8 cellular contexts compared by ENCODE assay signal in genomic region chr1:209769956-209770355, GRCh38. TPM values are rescaled to one million over a fixed set of nuclear protein-coding genes. Genes with fewer than 3 reads are reported as not detected.
DNase-seq lines count a peak whose midpoint lies in the region; ATAC-seq, FAIRE-seq and TF ChIP-seq lines count a peak whose summit lies in the region.

No MANE protein-coding gene starts in this region.

- TF ChIP-seq CTCF in esophagus squamous epithelium (IDR thresholded peaks at IDR 0.05): no peak

- H3K27ac Mint-ChIP-seq in activated T-helper 1 cell treated with anti-CD3 and anti-CD28 coated beads, Interleukin-12 subunit alpha, Interleukin-12 subunit beta, Interleukin-2, Interleukin-4 antibody, amounts not matched to agents 30 ng/mL and 10 ng/mL and 1 ng/mL, durations not matched to agents 14 hours and 24 hours and 36 hours: no peak overlapping the region

- H3K4me3 Mint-ChIP-seq in activated T-helper 1 cell treated with anti-CD3 and anti-CD28 coated beads, Interleukin-12 subunit alpha, Interleukin-12 subunit beta, Interleukin-2, Interleukin-4 antibody, amounts not matched to agents 30 ng/mL and 10 ng/mL and 1 ng/mL, durations not matched to agents 14 hours and 24 hours and 36 hours: no peak overlapping the region

- H3K4me3 ChIP-seq in GM08714 (ENCODE audit: low read length) (peak overlapping the region; percentile 67), esophagus squamous epithelium (peak overlapping the region in 3 of 4 donors; percentile 23 to 40 (median 28)), small intestine (ENCODE audit: low read depth in 1 of 2, low read length in 2 of 2) (peak overlapping the region; percentile 4 to 46)

- no peak for ATAC-seq in HG02763 (IDR thresholded peaks at IDR 0.05; ENCODE audit: unreplicated experiment)

- DNase-seq in RKO (ENCODE audit: low spot score): peak; percentile 23
- DNase-seq in esophagus squamous epithelium (lab: John Stamatoyannopoulos, UW): no peak
- DNase-seq in small intestine: no peak
- no peak for DNase-seq in foreskin melanocyte
- DNase-seq in activated CD4-positive, alpha-beta T cell treated with anti-CD3 and anti-CD28 coated beads, Interleukin-2, amount 50 U/mL, for 1 hour: no peak
- no peak for DNase-seq in activated T-helper 1 cell treated with anti-CD3 and anti-CD28 coated beads, Interleukin-12 subunit alpha, Interleukin-12 subunit beta, Interleukin-2, Interleukin-4 antibody, amounts not matched to agents 30 ng/mL and 10 ng/mL and 1 ng/mL, durations not matched to agents 14 hours and 24 hours and 36 hours (ENCODE audit: low spot score)

- H3K4me1 ChIP-seq in esophagus squamous epithelium: peaks cover 11 to 43% (median 13%) of the 10 kb centered on the region in 3 donors
- H3K4me1 ChIP-seq in small intestine (ENCODE audit: control insufficient read depth in 2 of 2, insufficient read depth in 1 of 2, low read depth in 1 of 2, low read length in 1 of 2): peaks cover 0 to 3% of the 10 kb centered on the region in 2 donors

- intact Hi-C loops in esophagus squamous epithelium (cut with DNase I): no loop called here
- intact Hi-C loops in activated T-helper 1 cell treated with anti-CD3 and anti-CD28 coated beads, Interleukin-12 subunit alpha, Interleukin-12 subunit beta, Interleukin-2, Interleukin-4 antibody, amounts not matched to agents 30 ng/mL and 10 ng/mL and 1 ng/mL, durations not matched to agents 14 hours and 24 hours and 36 hours (cut with micrococcal nuclease): loop anchor here (2.0 to 10.0 kb wide), 3 partner anchors 193 to 1495 kb away; no protein-coding TSS in a partner anchor

- no peaks in the 10 kb centered on the region for H3K9me3 Mint-ChIP-seq in activated T-helper 1 cell treated with anti-CD3 and anti-CD28 coated beads, Interleukin-12 subunit alpha, Interleukin-12 subunit beta, Interleukin-2, Interleukin-4 antibody, amounts not matched to agents 30 ng/mL and 10 ng/mL and 1 ng/mL, durations not matched to agents 14 hours and 24 hours and 36 hours

- TF ChIP-seq POLR2A in esophagus squamous epithelium (IDR thresholded peaks at IDR 0.05): no peak

- WGBS in esophagus squamous epithelium, 2 donors: 64 to 71% methylated on average over 6 to 7 of the region's 7 CpGs
- 57 to 77% (median 67%) methylated on average over 7 of the region's 7 CpGs for WGBS in small intestine, 3 donors

- no peak for FAIRE-seq in small intestine (lab: Jason Lieb, UNC)

- no peaks in the 10 kb centered on the region for H3K36me3 ChIP-seq in esophagus squamous epithelium
- H3K36me3 ChIP-seq in small intestine (ENCODE audit: control insufficient read depth in 2 of 2, insufficient read depth in 2 of 2, low read length in 2 of 2): no peaks in the 10 kb centered on the region

- no peaks in the 10 kb centered on the region for H3K27me3 Mint-ChIP-seq in activated T-helper 1 cell treated with anti-CD3 and anti-CD28 coated beads, Interleukin-12 subunit alpha, Interleukin-12 subunit beta, Interleukin-2, Interleukin-4 antibody, amounts not matched to agents 30 ng/mL and 10 ng/mL and 1 ng/mL, durations not matched to agents 14 hours and 24 hours and 36 hours (ENCODE audit: insufficient read depth)

- H3K4me1 Mint-ChIP-seq in activated T-helper 1 cell treated with anti-CD3 and anti-CD28 coated beads, Interleukin-12 subunit alpha, Interleukin-12 subunit beta, Interleukin-2, Interleukin-4 antibody, amounts not matched to agents 30 ng/mL and 10 ng/mL and 1 ng/mL, durations not matched to agents 14 hours and 24 hours and 36 hours (ENCODE audit: low read depth): peaks cover 44% of the 10 kb centered on the region

- H3K9me3 ChIP-seq in esophagus squamous epithelium (no peaks in the 10 kb centered on the region), small intestine (ENCODE audit: control insufficient read depth, low read depth) (no peaks in the 10 kb centered on the region)

- H3K27me3 ChIP-seq in esophagus squamous epithelium: no peaks in the 10 kb centered on the region
- no peaks in the 10 kb centered on the region for H3K27me3 ChIP-seq in small intestine (ENCODE audit: control insufficient read depth in 2 of 2, insufficient read depth in 2 of 2, low read length in 2 of 2)

- H3K36me3 Mint-ChIP-seq in activated T-helper 1 cell treated with anti-CD3 and anti-CD28 coated beads, Interleukin-12 subunit alpha, Interleukin-12 subunit beta, Interleukin-2, Interleukin-4 antibody, amounts not matched to agents 30 ng/mL and 10 ng/mL and 1 ng/mL, durations not matched to agents 14 hours and 24 hours and 36 hours (ENCODE audit: low read depth): peaks cover 51% of the 10 kb centered on the region

- peak overlapping the region; percentile 20 to 78 (median 66) for H3K27ac ChIP-seq in esophagus squamous epithelium
- H3K27ac ChIP-seq in small intestine (ENCODE audit: low read depth in 1 of 2, low read length in 1 of 2): peak overlapping the region; percentile 47 to 88

RNA-seq across cellular contexts. Expression of gene TRAF3IP3, which starts 14.1 kb away (rescaled TPM):
- total RNA-seq in esophagus squamous epithelium: 10 to 100 TPM in 1 of 4 donors, 1 to 10 TPM in 3; 1.2 to 10.3 (median 1.9) TPM
- polyA plus RNA-seq in small intestine: 1 to 10 TPM; 1.1 to 8.4 (median 3.3) TPM
- 378 and 384 TPM in 2 replicates for total RNA-seq in activated T-helper 1 cell treated with anti-CD3 and anti-CD28 coated beads, Interleukin-12 subunit alpha, Interleukin-12 subunit beta, Interleukin-2, Interleukin-4 antibody, amounts not matched to agents 30 ng/mL and 10 ng/mL and 1 ng/mL, durations not matched to agents 14 hours and 24 hours and 36 hours

RNA-seq across cellular contexts. Expression of gene C1orf74, which starts 14.4 kb away (rescaled TPM):
- 1 to 10 TPM; 2.9 to 6.2 (median 4.1) TPM for total RNA-seq in esophagus squamous epithelium
- polyA plus RNA-seq in small intestine: 1 to 10 TPM in 1 of 3 donors, under 1 TPM in 2; 0.45 to 2.0 (median 0.81) TPM
- total RNA-seq in activated T-helper 1 cell treated with anti-CD3 and anti-CD28 coated beads, Interleukin-12 subunit alpha, Interleukin-12 subunit beta, Interleukin-2, Interleukin-4 antibody, amounts not matched to agents 30 ng/mL and 10 ng/mL and 1 ng/mL, durations not matched to agents 14 hours and 24 hours and 36 hours: 2.9 and 3.2 TPM in 2 replicates

RNA-seq across cellular contexts. Expression of gene IRF6, which starts 36.0 kb away (rescaled TPM):
- total RNA-seq in esophagus squamous epithelium: 100 to 1,000 TPM in 2 of 4 donors, 10 to 100 TPM in 2; 94.8 to 110 (median 98.6) TPM
- polyA plus RNA-seq in small intestine: 10 to 100 TPM; 26.8 to 34.9 (median 29.5) TPM
- total RNA-seq in activated T-helper 1 cell treated with anti-CD3 and anti-CD28 coated beads, Interleukin-12 subunit alpha, Interleukin-12 subunit beta, Interleukin-2, Interleukin-4 antibody, amounts not matched to agents 30 ng/mL and 10 ng/mL and 1 ng/mL, durations not matched to agents 14 hours and 24 hours and 36 hours: 0.16 and 0.17 TPM in 2 replicates

RNA-seq across cellular contexts. Expression of gene UTP25, which starts 57.8 kb away (rescaled TPM):
- 10 to 100 TPM in 1 of 4 donors, 1 to 10 TPM in 3; 3.9 to 13.5 (median 7.8) TPM for total RNA-seq in esophagus squamous epithelium
- polyA plus RNA-seq in small intestine: 1 to 10 TPM in 2 of 3 donors, under 1 TPM in 1; 0.89 to 3.4 (median 1.1) TPM
- total RNA-seq in activated T-helper 1 cell treated with anti-CD3 and anti-CD28 coated beads, Interleukin-12 subunit alpha, Interleukin-12 subunit beta, Interleukin-2, Interleukin-4 antibody, amounts not matched to agents 30 ng/mL and 10 ng/mL and 1 ng/mL, durations not matched to agents 14 hours and 24 hours and 36 hours: 17.7 and 18.3 TPM in 2 replicates

Comparison
In these comparisons a context has a peak if more than half of its experiments do, and no peak if none do; other contexts are left out.
1. RNA of gene TRAF3IP3, which starts 14.1 kb away (total RNA-seq): 378 to 384 TPM in activated T-helper 1 cell treated with anti-CD3 and anti-CD28 coated beads, Interleukin-12 subunit alpha, Interleukin-12 subunit beta, Interleukin-2, Interleukin-4 antibody, amounts not matched to agents 30 ng/mL and 10 ng/mL and 1 ng/mL, durations not matched to agents 14 hours and 24 hours and 36 hours; 1.2 to 10.3 TPM in esophagus squamous epithelium; every median in the first group is over 10 times any median in the second.
2. RNA of gene IRF6, which starts 36.0 kb away (total RNA-seq): 94.8 to 110 TPM in esophagus squamous epithelium; 0.16 to 0.17 TPM in activated T-helper 1 cell treated with anti-CD3 and anti-CD28 coated beads, Interleukin-12 subunit alpha, Interleukin-12 subunit beta, Interleukin-2, Interleukin-4 antibody, amounts not matched to agents 30 ng/mL and 10 ng/mL and 1 ng/mL, durations not matched to agents 14 hours and 24 hours and 36 hours; every median in the first group is over 10 times any median in the second.
3. Peak in every context shown above with its lines, with median percentiles within 50 percentile points of each other: H3K4me3 ChIP-seq.